ENCODE assay signal across 15 cellular contexts in the genomic region with DNA sequence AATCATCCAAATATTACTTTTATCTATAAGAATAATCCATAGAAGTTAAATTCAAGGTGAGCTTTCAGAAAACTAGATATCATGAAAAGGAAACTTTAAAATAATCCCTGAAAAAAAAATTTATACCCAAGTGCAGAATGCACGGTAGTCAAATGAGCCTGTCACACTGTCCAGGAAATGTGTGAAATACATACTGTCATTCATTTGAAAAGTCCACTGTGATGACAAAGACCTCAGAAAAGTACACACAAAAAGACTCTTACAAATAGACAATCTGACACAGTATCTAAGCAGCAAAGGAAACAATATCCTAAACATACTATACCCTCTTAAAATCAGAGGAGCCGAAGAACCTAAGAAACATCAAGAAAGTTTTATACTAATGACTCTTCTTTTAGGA. TPM values are rescaled to one million over a fixed set of nuclear protein-coding genes. Genes with fewer than 3 reads are reported as not detected.
DNase-seq lines count a peak whose midpoint lies in the region; ATAC-seq and TF ChIP-seq lines count a peak whose summit lies in the region.
"Had no signal": no experiment of that assay in that cellular context is flagged by ENCODE, and none has a peak within 500 bp of the region (broad histone marks: within the 10 kb centered on the region; RNA-seq: fewer than 3 reads in every experiment).

No MANE protein-coding gene starts in this region.

- no peaks in the 10 kb centered on the region for H3K27me3 Mint-ChIP-seq in activated CD8-positive, alpha-beta T cell treated with anti-CD3 and anti-CD28 coated beads for 36 hours
- no peaks in the 10 kb centered on the region for H3K27me3 Mint-ChIP-seq in activated CD8-positive, alpha-beta T cell treated with anti-CD3 and anti-CD28 coated beads, Interleukin-2, amount 10 ng/mL, durations not matched to agents 7 days and 5 days (ENCODE audit: low read depth)
- H3K27me3 Mint-ChIP-seq in natural killer cell treated with Interleukin-12 subunit alpha and Interleukin-12 subunit beta and Interleukin-15 and Interleukin-18, amount 100 ng/mL, for 72 hours = no peaks in the 10 kb centered on the region
- no peaks in the 10 kb centered on the region for H3K27me3 Mint-ChIP-seq in natural killer cell (ENCODE audit: low read depth in 2 of 2)
- H3K27me3 Mint-ChIP-seq in naive thymus-derived CD4-positive, alpha-beta T cell = no peaks in the 10 kb centered on the region

- ATAC-seq in activated CD8-positive, alpha-beta T cell treated with anti-CD3 and anti-CD28 coated beads for 36 hours = no peak
- no peak for ATAC-seq in activated CD8-positive, alpha-beta T cell treated with anti-CD3 and anti-CD28 coated beads, Interleukin-2, amount 10 ng/mL, durations not matched to agents 7 days and 5 days
- peak in 1 of 2 donors; percentile 49 for ATAC-seq in natural killer cell treated with Interleukin-12 subunit alpha and Interleukin-12 subunit beta and Interleukin-15 and Interleukin-18, amount 100 ng/mL, for 72 hours
- ATAC-seq in natural killer cell = no peak
- no peak for ATAC-seq in naive thymus-derived CD4-positive, alpha-beta T cell

- peaks cover 3% of the 10 kb centered on the region in 2 donors for H3K4me1 ChIP-seq in naive thymus-derived CD4-positive, alpha-beta T cell (ENCODE audit: control insufficient read depth in 2 of 2, insufficient read depth in 2 of 2, low read length in 2 of 2)

- H3K9me3 ChIP-seq in naive thymus-derived CD4-positive, alpha-beta T cell (ENCODE audit: control insufficient read depth in 2 of 3, low read length in 3 of 3) = no peaks in the 10 kb centered on the region
- H3K9me3 ChIP-seq: BLaER1 had no signal

- no peak for TF ChIP-seq CTCF in activated CD8-positive, alpha-beta T cell treated with anti-CD3 and anti-CD28 coated beads for 36 hours (IDR thresholded peaks at IDR 0.05)
- TF ChIP-seq CTCF in natural killer cell (IDR thresholded peaks at IDR 0.05) = no peak

- peak overlapping the region; percentile 22 for H3K27ac Mint-ChIP-seq in activated CD8-positive, alpha-beta T cell treated with anti-CD3 and anti-CD28 coated beads for 36 hours
- no peak overlapping the region for H3K27ac Mint-ChIP-seq in activated CD8-positive, alpha-beta T cell treated with anti-CD3 and anti-CD28 coated beads, Interleukin-2, amount 10 ng/mL, durations not matched to agents 7 days and 5 days
- H3K27ac Mint-ChIP-seq in natural killer cell treated with Interleukin-12 subunit alpha and Interleukin-12 subunit beta and Interleukin-15 and Interleukin-18, amount 100 ng/mL, for 72 hours = peak overlapping the region; percentile 27 to 34
- H3K27ac Mint-ChIP-seq in natural killer cell = peak overlapping the region in 1 of 2 donors; percentile 53
- H3K27ac Mint-ChIP-seq in naive thymus-derived CD4-positive, alpha-beta T cell = peak overlapping the region in 7 of 9 donors; percentile 0 to 68 (median 33)
- H3K27ac Mint-ChIP-seq: H9 had no signal

- no peak overlapping the region for H3K4me3 ChIP-seq in naive thymus-derived CD4-positive, alpha-beta T cell (ENCODE audit: low read length)
- H3K4me3 ChIP-seq: BLaER1 had no signal

- POLR2A ChIA-PET in activated CD8-positive, alpha-beta T cell treated with anti-CD3 and anti-CD28 coated beads for 36 hours (lab: Charles Lee) = no interaction called here
- POLR2A ChIA-PET in activated CD8-positive, alpha-beta T cell treated with anti-CD3 and anti-CD28 coated beads, Interleukin-2, amount 10 ng/mL, durations not matched to agents 7 days and 5 days (lab: Charles Lee) = no interaction called here
- POLR2A ChIA-PET in naive thymus-derived CD4-positive, alpha-beta T cell (lab: Charles Lee) = no interaction called here

- peaks cover 0 to 21% (median 0%) of the 10 kb centered on the region in 3 experiments for H3K36me3 ChIP-seq in naive thymus-derived CD4-positive, alpha-beta T cell (ENCODE audit: control insufficient read depth in 2 of 3, insufficient read depth in 3 of 3, low read length in 3 of 3)

- H3K27me3 ChIP-seq in naive thymus-derived CD4-positive, alpha-beta T cell (ENCODE audit: control insufficient read depth in 2 of 2, insufficient read depth in 2 of 2, low read length in 2 of 2) = no peaks in the 10 kb centered on the region
- H3K27me3 ChIP-seq: BLaER1 had no signal

- CTCF ChIA-PET in activated CD8-positive, alpha-beta T cell treated with anti-CD3 and anti-CD28 coated beads for 36 hours (lab: Charles Lee) = no interaction called here
- CTCF ChIA-PET in activated CD8-positive, alpha-beta T cell treated with anti-CD3 and anti-CD28 coated beads, Interleukin-2, amount 10 ng/mL, durations not matched to agents 7 days and 5 days (lab: Charles Lee) = interaction anchor here (1.6 kb wide), 1 partner anchor 12 kb away, joined by 3 read pairs; no protein-coding TSS in a partner anchor
- CTCF ChIA-PET in naive thymus-derived CD4-positive, alpha-beta T cell (lab: Charles Lee) = interaction anchor here (1.7 kb wide), 1 partner anchor 11 kb away, joined by 4 read pairs; no protein-coding TSS in a partner anchor

- intact Hi-C loops in activated CD8-positive, alpha-beta T cell treated with anti-CD3 and anti-CD28 coated beads for 36 hours (cut with micrococcal nuclease) = no loop called here
- intact Hi-C loops in natural killer cell (cut with micrococcal nuclease) = no loop called here
- intact Hi-C loops in naive thymus-derived CD4-positive, alpha-beta T cell (cut with micrococcal nuclease) = no loop called here

- peaks cover 63% of the 10 kb centered on the region for H3K36me3 Mint-ChIP-seq in activated CD8-positive, alpha-beta T cell treated with anti-CD3 and anti-CD28 coated beads for 36 hours (ENCODE audit: low read depth)
- H3K36me3 Mint-ChIP-seq in activated CD8-positive, alpha-beta T cell treated with anti-CD3 and anti-CD28 coated beads, Interleukin-2, amount 10 ng/mL, durations not matched to agents 7 days and 5 days (ENCODE audit: low read depth) = peaks cover 61% of the 10 kb centered on the region
- no peaks in the 10 kb centered on the region for H3K36me3 Mint-ChIP-seq in natural killer cell treated with Interleukin-12 subunit alpha and Interleukin-12 subunit beta and Interleukin-15 and Interleukin-18, amount 100 ng/mL, for 72 hours
- no peaks in the 10 kb centered on the region for H3K36me3 Mint-ChIP-seq in natural killer cell
- H3K36me3 Mint-ChIP-seq in naive thymus-derived CD4-positive, alpha-beta T cell = peaks cover 26 to 94% (median 75%) of the 10 kb centered on the region in 5 donors

- H3K4me3 Mint-ChIP-seq in activated CD8-positive, alpha-beta T cell treated with anti-CD3 and anti-CD28 coated beads for 36 hours = no peak overlapping the region
- no peak overlapping the region for H3K4me3 Mint-ChIP-seq in activated CD8-positive, alpha-beta T cell treated with anti-CD3 and anti-CD28 coated beads, Interleukin-2, amount 10 ng/mL, durations not matched to agents 7 days and 5 days
- no peak overlapping the region for H3K4me3 Mint-ChIP-seq in natural killer cell treated with Interleukin-12 subunit alpha and Interleukin-12 subunit beta and Interleukin-15 and Interleukin-18, amount 100 ng/mL, for 72 hours
- H3K4me3 Mint-ChIP-seq in natural killer cell = no peak overlapping the region
- H3K4me3 Mint-ChIP-seq in naive thymus-derived CD4-positive, alpha-beta T cell = peak overlapping the region in 3 of 10 donors; percentile 1 to 35 (median 17)
- H3K4me3 Mint-ChIP-seq: H9 had no signal

- no peak overlapping the region for H3K27ac ChIP-seq in naive thymus-derived CD4-positive, alpha-beta T cell (ENCODE audit: low read depth, low read length)
- H3K27ac ChIP-seq: BLaER1 had no signal

- no peak for DNase-seq in activated CD8-positive, alpha-beta T cell treated with anti-CD3 and anti-CD28 coated beads for 36 hours
- no peak for DNase-seq in activated CD8-positive, alpha-beta T cell treated with anti-CD3 and anti-CD28 coated beads, Interleukin-2, amount 10 ng/mL, durations not matched to agents 7 days and 5 days
- no peak for DNase-seq in natural killer cell treated with Interleukin-12 subunit alpha and Interleukin-12 subunit beta and Interleukin-15 and Interleukin-18, amount 100 ng/mL, for 72 hours (ENCODE audit: low spot score)
- DNase-seq in natural killer cell (no peak), NCI-H2029 (lab: John Stamatoyannopoulos, UW) (no peak), NCI-H1694 treated with DMSO at 0.1 percent for 48 hours (lab: John Stamatoyannopoulos, UW) (no peak)
- DNase-seq in naive thymus-derived CD4-positive, alpha-beta T cell = no peak
- DNase-seq: 8988T, AML-193, DMS153, DND-41, GDM1, GOT3, H9 had no signal

- H3K4me1 Mint-ChIP-seq in activated CD8-positive, alpha-beta T cell treated with anti-CD3 and anti-CD28 coated beads for 36 hours (ENCODE audit: low read depth) = peaks cover 40% of the 10 kb centered on the region
- no peaks in the 10 kb centered on the region for H3K4me1 Mint-ChIP-seq in activated CD8-positive, alpha-beta T cell treated with anti-CD3 and anti-CD28 coated beads, Interleukin-2, amount 10 ng/mL, durations not matched to agents 7 days and 5 days (ENCODE audit: low read depth)
- H3K4me1 Mint-ChIP-seq in natural killer cell treated with Interleukin-12 subunit alpha and Interleukin-12 subunit beta and Interleukin-15 and Interleukin-18, amount 100 ng/mL, for 72 hours (ENCODE audit: low read depth in 2 of 2) = peaks cover 38 to 44% of the 10 kb centered on the region in 2 donors
- peaks cover 72 to 88% of the 10 kb centered on the region in 2 donors for H3K4me1 Mint-ChIP-seq in natural killer cell
- H3K4me1 Mint-ChIP-seq in naive thymus-derived CD4-positive, alpha-beta T cell = peaks cover 17 to 93% (median 86%) of the 10 kb centered on the region in 7 donors

- peaks cover 2% of the 10 kb centered on the region for H3K9me3 Mint-ChIP-seq in activated CD8-positive, alpha-beta T cell treated with anti-CD3 and anti-CD28 coated beads for 36 hours
- peaks cover 5% of the 10 kb centered on the region for H3K9me3 Mint-ChIP-seq in activated CD8-positive, alpha-beta T cell treated with anti-CD3 and anti-CD28 coated beads, Interleukin-2, amount 10 ng/mL, durations not matched to agents 7 days and 5 days (ENCODE audit: insufficient read depth)
- no peaks in the 10 kb centered on the region for H3K9me3 Mint-ChIP-seq in natural killer cell treated with Interleukin-12 subunit alpha and Interleukin-12 subunit beta and Interleukin-15 and Interleukin-18, amount 100 ng/mL, for 72 hours
- H3K9me3 Mint-ChIP-seq in natural killer cell = no peaks in the 10 kb centered on the region
- H3K9me3 Mint-ChIP-seq in naive thymus-derived CD4-positive, alpha-beta T cell = peaks cover 0 to 5% (median 0%) of the 10 kb centered on the region in 11 donors
- H3K9me3 Mint-ChIP-seq: H9 had no signal

RNA-seq across cellular contexts. Expression of a gene that starts 29.7 kb away (rescaled TPM):
- total RNA-seq in activated CD8-positive, alpha-beta T cell treated with anti-CD3 and anti-CD28 coated beads for 36 hours = 10 to 100 TPM; 61.3 to 65.5 TPM
- 10 to 100 TPM; 51.7 to 55.0 TPM for total RNA-seq in activated CD8-positive, alpha-beta T cell treated with anti-CD3 and anti-CD28 coated beads, Interleukin-2, amount 10 ng/mL, durations not matched to agents 7 days and 5 days
- 10 to 100 TPM; 18.9 to 28.2 TPM for total RNA-seq in natural killer cell treated with Interleukin-12 subunit alpha and Interleukin-12 subunit beta and Interleukin-15 and Interleukin-18, amount 100 ng/mL, for 72 hours
- total RNA-seq in natural killer cell = 10 to 100 TPM; 43.6 to 55.8 (median 49.9) TPM
- 10 to 100 TPM; 49.7 to 75.9 (median 61.4) TPM for total RNA-seq in naive thymus-derived CD4-positive, alpha-beta T cell
- polyA plus RNA-seq in naive thymus-derived CD4-positive, alpha-beta T cell = 10 to 100 TPM; 88.5 to 97.9 TPM
